In the genomic region with DNA sequence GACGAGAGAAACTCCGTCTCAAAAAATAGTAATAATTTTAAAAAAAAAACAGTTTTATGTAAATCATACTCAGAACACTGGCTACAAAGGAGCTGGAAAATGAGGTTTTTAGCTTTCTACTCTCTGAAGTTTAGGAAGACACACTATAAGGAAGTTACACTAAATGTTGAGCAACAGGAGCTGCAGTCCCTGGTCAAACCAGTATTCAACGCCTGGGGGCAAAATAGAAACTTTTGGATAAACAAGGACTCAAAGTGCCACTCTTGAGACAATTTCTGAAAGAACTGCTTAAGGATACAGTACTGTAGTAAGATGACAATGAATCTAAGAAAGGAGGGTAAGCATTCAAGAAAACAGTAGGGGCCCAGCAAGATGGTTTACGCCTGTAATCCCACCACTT, we compare ENCODE assay signal across 21 cellular contexts. TPM values are rescaled to one million over a fixed set of nuclear protein-coding genes. Genes with fewer than 3 reads are reported as not detected.
A peak's percentile ranks its signal among the peaks of the same experiment; 100 is the strongest.
DNase-seq lines count a peak whose midpoint lies in the region; ATAC-seq, FAIRE-seq and TF ChIP-seq lines count a peak whose summit lies in the region.
"Had no signal": no experiment of that assay in that cellular context is flagged by ENCODE, and none has a peak within 500 bp of the region (broad histone marks: within the 10 kb centered on the region; RNA-seq: fewer than 3 reads in every experiment).

No MANE protein-coding gene starts in this region.

- FAIRE-seq in HTR-8/SVneo (lab: Jason Lieb, UNC) = no peak
- FAIRE-seq: endothelial cell of umbilical vein, GM12891 had no signal

- H3K27ac ChIP-seq in endodermal cell (ENCODE audit: low read depth, low read length) = no peak overlapping the region
- H3K27ac ChIP-seq: thoracic aorta, WERI-Rb-1 had no signal

- H3K27me3 Mint-ChIP-seq in endodermal cell (ENCODE audit: insufficient read depth) = no peaks in the 10 kb centered on the region
- H3K27me3 Mint-ChIP-seq: activated T-helper 17 cell treated with anti-CD3 and anti-CD28 coated beads, Interleukin-2, amount 50 U/mL, for 72 hours had no signal

- peaks cover 13% of the 10 kb centered on the region for H3K36me3 ChIP-seq in endodermal cell (ENCODE audit: control insufficient read depth, insufficient read depth, low read length)
- H3K36me3 ChIP-seq: WERI-Rb-1 had no signal

- no peak for TF ChIP-seq CTCF in endodermal cell (conservative IDR thresholded peaks at IDR 0.05)

- H3K36me3 Mint-ChIP-seq in activated naive CD4-positive, alpha-beta T cell treated with anti-CD3 and anti-CD28 coated beads, Interleukin-2, amount 50 U/mL, for 72 hours = no peaks in the 10 kb centered on the region
- H3K36me3 Mint-ChIP-seq in endodermal cell (ENCODE audit: low read depth) = peaks cover 8% of the 10 kb centered on the region

- H3K9ac ChIP-seq in endodermal cell (ENCODE audit: extremely low read depth, low read length, poor library complexity, severe bottlenecking) = no peak overlapping the region

- H3K4me3 Mint-ChIP-seq in endodermal cell = no peak overlapping the region
- H3K4me3 Mint-ChIP-seq: activated CD8-positive, alpha-beta T cell treated with anti-CD3 and anti-CD28 coated beads, Interleukin-2, amount 10 ng/mL, durations not matched to agents 7 days and 5 days; activated T-helper 17 cell treated with anti-CD3 and anti-CD28 coated beads, Interleukin-2, amount 50 U/mL, for 72 hours; H9 had no signal

- H3K27me3 ChIP-seq in endodermal cell (ENCODE audit: control insufficient read depth, insufficient read depth, low read length, poor library complexity, severe bottlenecking) = no peaks in the 10 kb centered on the region
- H3K27me3 ChIP-seq: BLaER1 treated with 17β-estradiol and CSF1 and Interleukin-3, amounts not matched to agents 10 nM and 100 nM had no signal

- no peaks in the 10 kb centered on the region for H3K9me3 ChIP-seq in endodermal cell (ENCODE audit: control insufficient read depth, low read length)
- H3K9me3 ChIP-seq: BLaER1 treated with 17β-estradiol and CSF1 and Interleukin-3, amounts not matched to agents 10 nM and 100 nM; thoracic aorta had no signal

- H3K4me1 Mint-ChIP-seq in endodermal cell = no peaks in the 10 kb centered on the region
- H3K4me1 Mint-ChIP-seq: activated T-helper 17 cell treated with anti-CD3 and anti-CD28 coated beads, Interleukin-2, amount 50 U/mL, for 72 hours had no signal

- DNase-seq in HTR-8/SVneo (ENCODE audit: insufficient read length, low spot score) (peak; percentile 14), RPMI7951 (ENCODE audit: low read depth) (peak; percentile 26), renal cortical epithelial cell (ENCODE audit: low read depth) (peak; percentile 74), RKO (ENCODE audit: low spot score) (no peak), endodermal cell (no peak)
- no peak for DNase-seq in activated naive CD4-positive, alpha-beta T cell treated with anti-CD3 and anti-CD28 coated beads, Interleukin-2, amount 50 U/mL, for 72 hours (ENCODE audit: low spot score in 2 of 2)
- DNase-seq: activated CD8-positive, alpha-beta T cell treated with anti-CD3 and anti-CD28 coated beads, Interleukin-2, amount 10 ng/mL, durations not matched to agents 7 days and 5 days; amygdala; H9; NCI-H1417 treated with DMSO at 0.1 percent for 48 hours; stimulated activated CD4-positive, alpha-beta T cell treated with anti-CD3 and anti-CD28 coated beads, Interleukin-4, amount 100 ng/mL, for 1 hour had no signal

- no peaks in the 10 kb centered on the region for H3K4me1 ChIP-seq in endodermal cell (ENCODE audit: control insufficient read depth, insufficient read depth, low read length)

- no peaks in the 10 kb centered on the region for H3K9me3 Mint-ChIP-seq in activated naive CD4-positive, alpha-beta T cell treated with anti-CD3 and anti-CD28 coated beads, Interleukin-2, amount 50 U/mL, for 72 hours
- no peaks in the 10 kb centered on the region for H3K9me3 Mint-ChIP-seq in endodermal cell
- H3K9me3 Mint-ChIP-seq: activated T-helper 17 cell treated with anti-CD3 and anti-CD28 coated beads, Interleukin-2, amount 50 U/mL, for 72 hours; H9 had no signal

- no peak overlapping the region for H3K27ac Mint-ChIP-seq in activated naive CD4-positive, alpha-beta T cell treated with anti-CD3 and anti-CD28 coated beads, Interleukin-2, amount 50 U/mL, for 72 hours
- no peak overlapping the region for H3K27ac Mint-ChIP-seq in endodermal cell
- H3K27ac Mint-ChIP-seq: activated CD8-positive, alpha-beta T cell treated with anti-CD3 and anti-CD28 coated beads, Interleukin-2, amount 10 ng/mL, durations not matched to agents 7 days and 5 days; activated T-helper 17 cell treated with anti-CD3 and anti-CD28 coated beads, Interleukin-2, amount 50 U/mL, for 72 hours had no signal

- ATAC-seq in esophagus mucosa = peak; percentile 82
- no peak for ATAC-seq in activated naive CD4-positive, alpha-beta T cell treated with anti-CD3 and anti-CD28 coated beads, Interleukin-2, amount 50 U/mL, for 72 hours
- ATAC-seq in GM21381 (IDR thresholded peaks at IDR 0.05; ENCODE audit: unreplicated experiment) = no peak
- ATAC-seq: activated T-helper 17 cell treated with anti-CD3 and anti-CD28 coated beads, Interleukin-2, amount 50 U/mL, for 72 hours had no signal

- no peak overlapping the region for H3K4me3 ChIP-seq in endodermal cell (ENCODE audit: low read length)
- H3K4me3 ChIP-seq: BLaER1 treated with 17β-estradiol and CSF1 and Interleukin-3, amounts not matched to agents 10 nM and 100 nM; thoracic aorta had no signal

- 94% methylated on average over 2 to 4 of the region's 4 CpGs for WGBS in endodermal cell (ENCODE audit: insufficient coverage in 1 of 2, insufficient read length in 1 of 2), 2 experiments

RNA-seq across cellular contexts. Expression of gene ACTR6, which starts 29.3 kb away (rescaled TPM):
- 24.7 and 32.0 TPM in 2 replicates for total RNA-seq in RPMI7951 (2014; rRNA removed; shearing (Covaris generic))
- total RNA-seq in esophagus mucosa (20.4 TPM), renal cortical epithelial cell (22.9 and 27.6 TPM in 2 replicates), endodermal cell (10 to 100 TPM; 39.4 to 47.8 TPM)
- 10 to 100 TPM; 28.9 to 39.6 TPM for total RNA-seq in activated naive CD4-positive, alpha-beta T cell treated with anti-CD3 and anti-CD28 coated beads, Interleukin-2, amount 50 U/mL, for 72 hours
- 45.5 TPM for polyA plus RNA-seq in endodermal cell (2013, experiment 1 of 2)
- 41.9 TPM for polyA plus RNA-seq in endodermal cell (2013, experiment 2 of 2)

RNA-seq across cellular contexts. Expression of gene DEPDC4, which starts 37.0 kb away (rescaled TPM):
- 2.3 and 4.2 TPM in 2 replicates for total RNA-seq in RPMI7951 (2014; rRNA removed; shearing (Covaris generic))
- 0.68 TPM for total RNA-seq in esophagus mucosa
- total RNA-seq in renal cortical epithelial cell = 1.9 and 2.4 TPM in 2 replicates
- 1 to 10 TPM; 2.4 to 6.7 TPM for total RNA-seq in activated naive CD4-positive, alpha-beta T cell treated with anti-CD3 and anti-CD28 coated beads, Interleukin-2, amount 50 U/mL, for 72 hours
- total RNA-seq in endodermal cell = 1 to 10 TPM; 4.8 to 7.3 TPM
- 7.5 TPM for polyA plus RNA-seq in endodermal cell (2013, experiment 1 of 2)
- 6.6 TPM for polyA plus RNA-seq in endodermal cell (2013, experiment 2 of 2)
- total RNA-seq: mononuclear cell, omental fat pad, thoracic aorta had no signal

RNA-seq across cellular contexts. Expression of gene SCYL2, which starts 37.1 kb away (rescaled TPM):
- 35.1 and 37.1 TPM in 2 replicates for total RNA-seq in RPMI7951 (2014; rRNA removed; shearing (Covaris generic))
- 29.3 TPM for total RNA-seq in esophagus mucosa
- 42.5 and 66.1 TPM in 2 replicates for total RNA-seq in renal cortical epithelial cell
- 10 to 100 TPM; 22.3 to 28.3 TPM for total RNA-seq in activated naive CD4-positive, alpha-beta T cell treated with anti-CD3 and anti-CD28 coated beads, Interleukin-2, amount 50 U/mL, for 72 hours
- total RNA-seq in endodermal cell = 10 to 100 TPM; 54.5 to 59.6 TPM
- polyA plus RNA-seq in endodermal cell (2013, experiment 1 of 2) = 57.3 TPM
- 54.9 TPM for polyA plus RNA-seq in endodermal cell (2013, experiment 2 of 2)

Comparison
In these comparisons a context has a peak if more than half of its experiments do, and no peak if none do; other contexts are left out.
1. DNase-seq: peak in HTR-8/SVneo (single experiment), RPMI7951 (single experiment) and renal cortical epithelial cell (single experiment); none in activated naive CD4-positive, alpha-beta T cell treated with anti-CD3 and anti-CD28 coated beads, Interleukin-2, amount 50 U/mL, for 72 hours (0 of 2), RKO (single experiment) and endodermal cell (single experiment).